ENCODE assay signal across 24 cellular contexts in the genomic region with DNA sequence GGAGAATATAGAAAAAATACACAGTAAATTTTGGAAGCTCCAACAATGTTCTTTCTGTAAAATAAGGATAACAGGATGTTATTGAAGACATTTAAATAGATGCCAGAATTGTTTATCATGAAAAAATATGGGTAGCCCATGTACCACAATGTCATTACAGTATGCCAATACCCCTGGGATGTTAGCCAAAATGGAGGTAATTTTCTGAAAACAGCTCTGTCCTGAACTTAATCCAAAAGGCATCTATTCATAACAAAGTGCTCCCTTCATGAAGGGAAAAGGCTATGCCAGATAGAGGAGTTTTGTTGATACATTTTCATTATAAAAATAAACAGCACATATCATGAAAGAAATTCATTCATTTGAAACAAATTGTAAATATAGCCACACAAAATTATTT.
"Had no signal": no experiment of that assay in that cellular context is flagged by ENCODE, and none has a peak within 500 bp of the region (broad histone marks: within the 10 kb centered on the region; RNA-seq: fewer than 3 reads in every experiment).

No MANE protein-coding gene starts in this region.

- H3K36me3 Mint-ChIP-seq: naive B cell; stimulated activated naive B cell treated with anti-CD40 and anti-IgM and Interleukin-4, amounts not matched to agents 10 μg/mL and 1 μg/mL and 100 μg/mL, for 72 hours had no signal

- ATAC-seq: left cardiac atrium; left lobe of liver; left ventricle myocardium superior; natural killer cell; right cardiac atrium; sciatic nerve; stimulated activated naive B cell treated with anti-CD40 and anti-IgM and Interleukin-4, amounts not matched to agents 10 μg/mL and 1 μg/mL and 100 μg/mL, for 72 hours; stimulated activated naive CD8-positive, alpha-beta T cell treated with anti-CD3 and anti-CD28 coated beads, Interleukin-15, Interleukin-2, amounts not matched to agents 100 U/mL and 50 U/mL, for 24 hours; upper lobe of right lung had no signal

- H3K4me1 Mint-ChIP-seq: naive B cell; natural killer cell; nephron progenitor cell; stimulated activated naive B cell treated with anti-CD40 and anti-IgM and Interleukin-4, amounts not matched to agents 10 μg/mL and 1 μg/mL and 100 μg/mL, for 72 hours had no signal

- H3K9me3 Mint-ChIP-seq: nephron progenitor cell had no signal

- H3K27me3 Mint-ChIP-seq: naive B cell; stimulated activated naive B cell treated with anti-CD40 and anti-IgM and Interleukin-4, amounts not matched to agents 10 μg/mL and 1 μg/mL and 100 μg/mL, for 72 hours had no signal

- DNase-seq: hippocampal formation; kidney glomerular epithelial cell; left cardiac atrium; left ventricle myocardium superior; mesenchymal stem cell; naive B cell; natural killer cell; nephron progenitor cell; ovary; posterior cingulate gyrus; retina; right cardiac atrium; stimulated activated CD4-positive, alpha-beta T cell treated with anti-CD3 and anti-CD28 coated beads, Interleukin-12 subunit alpha, Interleukin-12 subunit beta, amount 100 ng/mL, for 4 hours; stimulated activated CD4-positive, alpha-beta T cell treated with anti-CD3 and anti-CD28 coated beads, Interleukin-15, amount 100 ng/mL, for 24 hours; stimulated activated CD4-positive, alpha-beta T cell treated with anti-CD3 and anti-CD28 coated beads, Interleukin-2, amount 100 ng/mL, for 24 hours; stimulated activated CD4-positive, alpha-beta T cell treated with anti-CD3 and anti-CD28 coated beads, Interleukin-4, amount 100 ng/mL, for 1 hour; stimulated activated naive B cell treated with anti-CD40 and anti-IgM and Interleukin-4, amounts not matched to agents 10 μg/mL and 1 μg/mL and 100 μg/mL, for 72 hours; stimulated activated naive CD8-positive, alpha-beta T cell treated with anti-CD3 and anti-CD28 coated beads, Interleukin-15, Interleukin-2, amounts not matched to agents 100 U/mL and 50 U/mL, for 24 hours; stomach; tibial artery; trophoblast cell; upper lobe of right lung had no signal

- H3K27ac Mint-ChIP-seq: naive B cell; natural killer cell; nephron progenitor cell; stimulated activated naive B cell treated with anti-CD40 and anti-IgM and Interleukin-4, amounts not matched to agents 10 μg/mL and 1 μg/mL and 100 μg/mL, for 72 hours had no signal

- H3K4me3 Mint-ChIP-seq: naive B cell; natural killer cell; nephron progenitor cell; stimulated activated naive B cell treated with anti-CD40 and anti-IgM and Interleukin-4, amounts not matched to agents 10 μg/mL and 1 μg/mL and 100 μg/mL, for 72 hours had no signal
